In the genomic region with DNA sequence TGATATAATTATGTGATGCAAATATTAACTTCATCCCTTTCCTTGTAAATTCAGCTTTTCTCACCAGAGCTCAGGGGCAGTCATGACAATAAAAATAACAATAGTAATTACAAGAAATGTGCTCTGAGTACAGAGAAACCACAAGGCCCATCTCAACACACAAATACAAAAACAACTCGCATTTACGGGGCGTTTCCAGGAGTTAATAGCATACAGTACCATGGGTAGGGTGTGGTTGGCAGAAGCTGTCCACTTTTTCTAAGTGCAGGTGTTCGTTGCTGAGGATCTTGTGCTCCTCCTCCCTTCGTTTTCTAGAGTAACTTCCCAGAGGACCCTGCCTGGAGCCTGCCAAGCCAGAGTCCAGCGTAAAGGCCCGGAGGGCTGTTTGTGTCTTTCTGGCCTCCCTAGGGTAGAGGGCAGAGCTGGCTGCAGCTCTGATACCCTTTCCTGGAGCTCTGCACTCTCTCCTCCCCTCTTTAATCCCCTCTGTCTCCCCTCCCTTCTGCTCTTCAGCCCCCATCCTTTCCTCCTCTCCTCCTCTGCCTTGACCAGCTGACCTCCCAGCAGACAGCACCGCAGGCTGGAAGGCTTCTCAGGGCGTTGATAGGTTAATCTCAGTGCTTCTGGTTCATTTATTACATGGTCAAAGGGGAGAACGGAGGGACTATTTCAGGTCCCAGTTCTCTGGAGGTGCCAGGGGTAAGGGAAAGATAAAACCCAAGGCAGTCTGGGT, we compare ENCODE assay signal across 11 cellular contexts. TPM values are rescaled to one million over a fixed set of nuclear protein-coding genes. Genes with fewer than 3 reads are reported as not detected.
DNase-seq lines count a peak whose midpoint lies in the region; ATAC-seq, FAIRE-seq and TF ChIP-seq lines count a peak whose summit lies in the region.
"Had no signal": no experiment of that assay in that cellular context is flagged by ENCODE, and none has a peak within 500 bp of the region (broad histone marks: within the 10 kb centered on the region; RNA-seq: fewer than 3 reads in every experiment).

No MANE protein-coding gene starts in this region.

- no peak overlapping the region for H3K9ac ChIP-seq in HepG2 (ENCODE audit: insufficient read depth, low read depth, low read length)

- no peaks in the 10 kb centered on the region for H4K20me1 ChIP-seq in HepG2 (ENCODE audit: insufficient read depth, low read length)

- no peak for TF ChIP-seq EP300 in HepG2 (IDR thresholded peaks at IDR 0.05; ENCODE audit: low read depth in 2 of 2, low read length in 2 of 2)
- TF ChIP-seq EP300 in HepG2 (CRISPR knock-in tag; IDR thresholded peaks at IDR 0.05; ENCODE audit: borderline replicate concordance), result no peak

- H3K4me3 ChIP-seq in fibroblast of villous mesenchyme (ENCODE audit: low read depth, low read length) (no peak overlapping the region), upper lobe of right lung (no peak overlapping the region), HepG2 (replicated peaks in 1 of 3; ENCODE audit: insufficient read depth in 1 of 3, low read depth in 2 of 3, low read length in 3 of 3) (no peak overlapping the region)

- H3K27ac ChIP-seq in upper lobe of right lung, result no peak overlapping the region
- no peak overlapping the region for H3K27ac ChIP-seq in HepG2 (ENCODE audit: extremely low read length, insufficient read depth, low read length)

- H3K27ac Mint-ChIP-seq in activated CD4-positive, alpha-beta memory T cell treated with anti-CD3 and anti-CD28 coated beads, Interleukin-2, amount 10 ng/mL, durations not matched to agents 7 days and 5 days, result peak overlapping the region; percentile 0
- no peak overlapping the region for H3K27ac Mint-ChIP-seq in activated CD4-positive, alpha-beta memory T cell treated with anti-CD3 and anti-CD28 coated beads for 36 hours
- peak overlapping the region; percentile 54 to 79 (median 73) for H3K27ac Mint-ChIP-seq in nephron

- H3K36me3 ChIP-seq in upper lobe of right lung, result no peaks in the 10 kb centered on the region
- H3K36me3 ChIP-seq in HepG2 (replicated peaks in 1 of 2; ENCODE audit: control insufficient read depth in 1 of 2, insufficient read depth in 2 of 2, low read length in 2 of 2), result peaks cover 2 to 7% of the 10 kb centered on the region in 2 experiments; a peak in 2 of 5 replicates

- no peaks in the 10 kb centered on the region for H3K79me2 ChIP-seq in HepG2 (ENCODE audit: insufficient read depth, low read length)

- in situ Hi-C loops in HepG2 (cut with HindIII; ENCODE audit: extremely low pct_ligation_motif_present, low pct_unique_long_range_greater_than_20kb), result no loop called here

- no peak overlapping the region for H2AFZ ChIP-seq in HepG2 (ENCODE audit: low read length)

- H3K4me2 ChIP-seq in HepG2 (ENCODE audit: low read depth, low read length), result no peak overlapping the region

- H3K4me1 ChIP-seq in upper lobe of right lung, result peaks cover 22% of the 10 kb centered on the region
- H3K4me1 ChIP-seq in HepG2 (ENCODE audit: insufficient read depth, low read length), result peaks cover 56% of the 10 kb centered on the region

- TF ChIP-seq CTCF in fibroblast of villous mesenchyme (IDR thresholded peaks at IDR 0.05; ENCODE audit: insufficient read depth, low read depth, low read length) (no peak), nephron (IDR thresholded peaks at IDR 0.05; ENCODE audit: unreplicated experiment in 3 of 3) (no peak), upper lobe of right lung (IDR thresholded peaks at IDR 0.05) (no peak), HepG2 (CRISPR knock-in tag; IDR thresholded peaks at IDR 0.05) (no peak)

- H3K36me3 Mint-ChIP-seq in activated CD4-positive, alpha-beta memory T cell treated with anti-CD3 and anti-CD28 coated beads, Interleukin-2, amount 10 ng/mL, durations not matched to agents 7 days and 5 days (ENCODE audit: low read depth), result no peaks in the 10 kb centered on the region
- no peaks in the 10 kb centered on the region for H3K36me3 Mint-ChIP-seq in activated CD4-positive, alpha-beta memory T cell treated with anti-CD3 and anti-CD28 coated beads for 36 hours
- H3K36me3 Mint-ChIP-seq in nephron (ENCODE audit: low read depth), result no peaks in the 10 kb centered on the region

- CTCF ChIA-PET in activated CD4-positive, alpha-beta memory T cell treated with anti-CD3 and anti-CD28 coated beads, Interleukin-2, amount 10 ng/mL, durations not matched to agents 7 days and 5 days (lab: Charles Lee), result interaction anchor here (0.8 to 12.0 kb wide), 3 partner anchors 15 to 39 kb away, joined by 3 to 151 read pairs (median 5); a partner anchor contains a TSS
- CTCF ChIA-PET in activated CD4-positive, alpha-beta memory T cell treated with anti-CD3 and anti-CD28 coated beads for 36 hours (lab: Charles Lee), result interaction anchor here (1.2 to 10.7 kb wide), 4 partner anchors 9 to 21 kb away, joined by 3 to 172 read pairs (median 14); a partner anchor contains a TSS
- CTCF ChIA-PET in HepG2 (lab: Yijun Ruan, JAX; ENCODE audit: low intra/inter-chr PET ratio, low total read pairs), result no interaction called here

- peaks cover 24% of the 10 kb centered on the region for H3K4me1 Mint-ChIP-seq in activated CD4-positive, alpha-beta memory T cell treated with anti-CD3 and anti-CD28 coated beads, Interleukin-2, amount 10 ng/mL, durations not matched to agents 7 days and 5 days
- peaks cover 3% of the 10 kb centered on the region for H3K4me1 Mint-ChIP-seq in activated CD4-positive, alpha-beta memory T cell treated with anti-CD3 and anti-CD28 coated beads for 36 hours (ENCODE audit: low read depth)
- H3K4me1 Mint-ChIP-seq in nephron, result peaks cover 43% of the 10 kb centered on the region

- POLR2A ChIA-PET in activated CD4-positive, alpha-beta memory T cell treated with anti-CD3 and anti-CD28 coated beads, Interleukin-2, amount 10 ng/mL, durations not matched to agents 7 days and 5 days (lab: Charles Lee), result interaction anchor here (1.0 to 1.7 kb wide), 2 partner anchors 13 to 14 kb away, joined by 3 read pairs; no protein-coding TSS in a partner anchor
- POLR2A ChIA-PET in activated CD4-positive, alpha-beta memory T cell treated with anti-CD3 and anti-CD28 coated beads for 36 hours (lab: Charles Lee), result no interaction called here
- POLR2A ChIA-PET in HepG2 (lab: Yijun Ruan, JAX), result interaction anchor here (1.0 to 2.8 kb wide), 2 partner anchors 12 to 144 kb away, joined by 3 to 11 read pairs; a partner anchor contains a TSS

- H3K9me3 ChIP-seq in upper lobe of right lung, result no peaks in the 10 kb centered on the region
- H3K9me3 ChIP-seq in HepG2 (ENCODE audit: low read length), result no peaks in the 10 kb centered on the region

- intact Hi-C loops in activated CD4-positive, alpha-beta memory T cell treated with anti-CD3 and anti-CD28 coated beads for 36 hours (cut with micrococcal nuclease), result no loop called here
- intact Hi-C loops in upper lobe of right lung (cut with DNase I), result no loop called here
- intact Hi-C loops in HepG2 (cut with micrococcal nuclease; ENCODE audit: unreplicated experiment), result no loop called here

- ATAC-seq in upper lobe of right lung (no peak), HepG2 (no peak), GM19467 (IDR thresholded peaks at IDR 0.05; ENCODE audit: unreplicated experiment) (no peak)
- ATAC-seq: activated T-cell treated with anti-CD3 and anti-CD28 coated beads, Interleukin-2, amount 50 U/mL, for 4 hours had no signal

- no TSS peak for BruUV-seq in HepG2 (replicated peaks; lab: Mats Ljungman, UMichigan)

- WGBS in HepG2 (ENCODE audit: low lambda C conversion rate), result 74% methylated on average over 10 of the region's 10 CpGs

- no peak overlapping the region for H3K4me3 Mint-ChIP-seq in activated CD4-positive, alpha-beta memory T cell treated with anti-CD3 and anti-CD28 coated beads, Interleukin-2, amount 10 ng/mL, durations not matched to agents 7 days and 5 days
- H3K4me3 Mint-ChIP-seq in activated CD4-positive, alpha-beta memory T cell treated with anti-CD3 and anti-CD28 coated beads for 36 hours, result no peak overlapping the region
- H3K4me3 Mint-ChIP-seq in nephron, result no peak overlapping the region
- H3K4me3 Mint-ChIP-seq: activated T-cell treated with anti-CD3 and anti-CD28 coated beads, Interleukin-2, amount 50 U/mL, for 4 hours had no signal

- H3K9me3 Mint-ChIP-seq in activated CD4-positive, alpha-beta memory T cell treated with anti-CD3 and anti-CD28 coated beads, Interleukin-2, amount 10 ng/mL, durations not matched to agents 7 days and 5 days, result no peaks in the 10 kb centered on the region
- no peaks in the 10 kb centered on the region for H3K9me3 Mint-ChIP-seq in activated CD4-positive, alpha-beta memory T cell treated with anti-CD3 and anti-CD28 coated beads for 36 hours
- H3K9me3 Mint-ChIP-seq in nephron, result no peaks in the 10 kb centered on the region
- H3K9me3 Mint-ChIP-seq: activated T-cell treated with anti-CD3 and anti-CD28 coated beads, Interleukin-2, amount 50 U/mL, for 4 hours had no signal

- H3K27me3 ChIP-seq in upper lobe of right lung (no peaks in the 10 kb centered on the region), HepG2 (ENCODE audit: control insufficient read depth in 1 of 2, insufficient read depth in 2 of 2, low read length in 2 of 2) (no peaks in the 10 kb centered on the region)

- TF ChIP-seq RAD21 in HepG2 (CRISPR knock-in tag; IDR thresholded peaks at IDR 0.05), result no peak

- no peak for FAIRE-seq in HepG2 (lab: Jason Lieb, UNC)

- DNase-seq in activated CD4-positive, alpha-beta memory T cell treated with anti-CD3 and anti-CD28 coated beads, Interleukin-2, amount 10 ng/mL, durations not matched to agents 7 days and 5 days, result no peak
- no peak for DNase-seq in activated CD4-positive, alpha-beta memory T cell treated with anti-CD3 and anti-CD28 coated beads for 36 hours
- DNase-seq in fibroblast of villous mesenchyme (ENCODE audit: low read depth) (peak; percentile 60), upper lobe of right lung (peak; percentile 23), COLO668 (lab: John Stamatoyannopoulos, UW; ENCODE audit: unreplicated experiment) (no peak), HepG2 (ENCODE audit: low spot score) (no peak)
- DNase-seq: activated T-cell treated with anti-CD3 and anti-CD28 coated beads, Interleukin-2, amount 50 U/mL, for 4 hours had no signal

- H3K27me3 Mint-ChIP-seq in activated CD4-positive, alpha-beta memory T cell treated with anti-CD3 and anti-CD28 coated beads, Interleukin-2, amount 10 ng/mL, durations not matched to agents 7 days and 5 days, result peaks cover 3% of the 10 kb centered on the region
- H3K27me3 Mint-ChIP-seq in activated CD4-positive, alpha-beta memory T cell treated with anti-CD3 and anti-CD28 coated beads for 36 hours, result no peaks in the 10 kb centered on the region
- H3K27me3 Mint-ChIP-seq in nephron (ENCODE audit: low read depth), result no peaks in the 10 kb centered on the region

- TF ChIP-seq POLR2A in HepG2 (IDR thresholded peaks at IDR 0.05; ENCODE audit: insufficient read depth in 1 of 2, low read depth in 2 of 2, low read length in 2 of 2), result no peak

RNA-seq across cellular contexts. Expression of a gene that starts 11.4 kb away (rescaled TPM):
- under 1 TPM; 0.18 to 0.20 TPM for total RNA-seq in activated CD4-positive, alpha-beta memory T cell treated with anti-CD3 and anti-CD28 coated beads, Interleukin-2, amount 10 ng/mL, durations not matched to agents 7 days and 5 days
- under 1 TPM; 0.10 to 0.14 TPM for total RNA-seq in activated CD4-positive, alpha-beta memory T cell treated with anti-CD3 and anti-CD28 coated beads for 36 hours
- total RNA-seq in fibroblast of villous mesenchyme (0.32 TPM in 1 of 2 replicates, not detected in the other), upper lobe of right lung (27.6 TPM), HepG2 (2016; rRNA removed; fragmentation: Illumina TruSeq; extraction: Trizol) (2.0 and 6.1 TPM in 2 replicates)
- 0.44 and 0.61 TPM in 2 replicates for total RNA-seq in HepG2 (2016; cell fraction: cytosol; rRNA removed; fragmentation: Illumina TruSeq; extraction: Trizol; ENCODE audit: low read depth)
- 1.9 and 7.2 TPM in 2 replicates for total RNA-seq in HepG2 (2016; cell fraction: insoluble cytoplasmic fraction; rRNA removed; fragmentation: Illumina TruSeq; extraction: Trizol)
- 1.0 and 1.1 TPM in 2 replicates for total RNA-seq in HepG2 (2016; cell fraction: membrane; rRNA removed; fragmentation: Illumina TruSeq; extraction: Trizol)
- 5.8 and 8.3 TPM in 2 replicates for total RNA-seq in HepG2 (2016; cell fraction: nucleus; rRNA removed; fragmentation: Illumina TruSeq; extraction: Trizol)
- polyA plus RNA-seq in HepG2 (2011; rRNA removed), result 8.3 and 13.4 TPM in 2 replicates
- 8.0 and 10.3 TPM in 2 replicates for polyA plus RNA-seq in HepG2 (2011; cell fraction: cytosol; rRNA removed)
- polyA plus RNA-seq in HepG2 (2011; cell fraction: nucleus; rRNA removed), result 21.7 and 30.5 TPM in 2 replicates
- polyA plus RNA-seq in HepG2 (2012), result 14.2 and 15.4 TPM in 2 replicates
- polyA plus RNA-seq in HepG2 (2016; cell fraction: cytosol; fragmentation: Illumina TruSeq; extraction: Trizol; ENCODE audit: low read depth), result 0.33 and 0.36 TPM in 2 replicates
- polyA plus RNA-seq in HepG2 (2016; cell fraction: insoluble cytoplasmic fraction; fragmentation: Illumina TruSeq; extraction: Trizol; ENCODE audit: low read depth), result 1.4 and 2.1 TPM in 2 replicates
- polyA plus RNA-seq in HepG2 (2016; cell fraction: membrane; fragmentation: Illumina TruSeq; extraction: Trizol; ENCODE audit: low read depth), result 0.62 and 0.71 TPM in 2 replicates
- polyA plus RNA-seq in HepG2 (2016; cell fraction: nucleus; fragmentation: Illumina TruSeq; extraction: Trizol; ENCODE audit: insufficient read depth, low read depth), result 8.4 and 8.8 TPM in 2 replicates
- polyA minus RNA-seq in HepG2 (2011; rRNA and poly(A)+ RNA removed; ENCODE audit: low replicate concordance), result 1.2 and 22.3 TPM in 2 replicates
- 6.4 and 10.0 TPM in 2 replicates for polyA minus RNA-seq in HepG2 (2011; cell fraction: cytosol; rRNA and poly(A)+ RNA removed)
- 11.9 and 12.6 TPM in 2 replicates for polyA minus RNA-seq in HepG2 (2011; cell fraction: nucleus; rRNA and poly(A)+ RNA removed)
- total RNA-seq: A673 had no signal

RNA-seq across cellular contexts. Expression of a gene that starts 20.3 kb away (rescaled TPM):
- total RNA-seq in activated CD4-positive, alpha-beta memory T cell treated with anti-CD3 and anti-CD28 coated beads, Interleukin-2, amount 10 ng/mL, durations not matched to agents 7 days and 5 days, result 1 to 10 TPM; 2.3 to 2.5 TPM
- 1 to 10 TPM; 3.0 to 4.7 TPM for total RNA-seq in activated CD4-positive, alpha-beta memory T cell treated with anti-CD3 and anti-CD28 coated beads for 36 hours
- total RNA-seq in fibroblast of villous mesenchyme, result 0.64 and 1.3 TPM in 2 replicates
- 88.9 TPM for total RNA-seq in upper lobe of right lung
- total RNA-seq in HepG2 (2016; rRNA removed; fragmentation: Illumina TruSeq; extraction: Trizol), result 11.8 and 18.7 TPM in 2 replicates
- total RNA-seq in HepG2 (2016; cell fraction: cytosol; rRNA removed; fragmentation: Illumina TruSeq; extraction: Trizol; ENCODE audit: low read depth), result 4.4 and 4.6 TPM in 2 replicates
- total RNA-seq in HepG2 (2016; cell fraction: insoluble cytoplasmic fraction; rRNA removed; fragmentation: Illumina TruSeq; extraction: Trizol), result 13.2 and 20.1 TPM in 2 replicates
- 2.5 and 5.3 TPM in 2 replicates for total RNA-seq in HepG2 (2016; cell fraction: membrane; rRNA removed; fragmentation: Illumina TruSeq; extraction: Trizol)
- total RNA-seq in HepG2 (2016; cell fraction: nucleus; rRNA removed; fragmentation: Illumina TruSeq; extraction: Trizol), result 5.4 and 5.7 TPM in 2 replicates
- polyA plus RNA-seq in HepG2 (2011; rRNA removed), result 36.4 and 39.5 TPM in 2 replicates
- 53.0 and 54.8 TPM in 2 replicates for polyA plus RNA-seq in HepG2 (2011; cell fraction: cytosol; rRNA removed)
- polyA plus RNA-seq in HepG2 (2011; cell fraction: nucleus; rRNA removed), result 14.3 and 16.8 TPM in 2 replicates
- 10.9 and 12.3 TPM in 2 replicates for polyA plus RNA-seq in HepG2 (2012)
- polyA plus RNA-seq in HepG2 (2016; cell fraction: cytosol; fragmentation: Illumina TruSeq; extraction: Trizol; ENCODE audit: low read depth), result 3.3 and 4.0 TPM in 2 replicates
- polyA plus RNA-seq in HepG2 (2016; cell fraction: insoluble cytoplasmic fraction; fragmentation: Illumina TruSeq; extraction: Trizol; ENCODE audit: low read depth), result 17.1 and 18.1 TPM in 2 replicates
- polyA plus RNA-seq in HepG2 (2016; cell fraction: membrane; fragmentation: Illumina TruSeq; extraction: Trizol; ENCODE audit: low read depth), result 2.7 and 3.3 TPM in 2 replicates
- 6.6 and 10.5 TPM in 2 replicates for polyA plus RNA-seq in HepG2 (2016; cell fraction: nucleus; fragmentation: Illumina TruSeq; extraction: Trizol; ENCODE audit: insufficient read depth, low read depth)
- polyA minus RNA-seq in HepG2 (2011; rRNA and poly(A)+ RNA removed; ENCODE audit: low replicate concordance), result 7.0 and 8.2 TPM in 2 replicates
- polyA minus RNA-seq in HepG2 (2011; cell fraction: cytosol; rRNA and poly(A)+ RNA removed), result 4.5 and 5.4 TPM in 2 replicates
- polyA minus RNA-seq in HepG2 (2011; cell fraction: nucleus; rRNA and poly(A)+ RNA removed), result 4.5 and 4.6 TPM in 2 replicates
- total RNA-seq: A673, HT1080 had no signal

RNA-seq across cellular contexts. Expression of a gene that starts 21.9 kb away (rescaled TPM):
- 10 to 100 TPM; 73.8 to 75.0 TPM for total RNA-seq in activated CD4-positive, alpha-beta memory T cell treated with anti-CD3 and anti-CD28 coated beads, Interleukin-2, amount 10 ng/mL, durations not matched to agents 7 days and 5 days
- 10 to 100 TPM; 50.8 to 60.2 TPM for total RNA-seq in activated CD4-positive, alpha-beta memory T cell treated with anti-CD3 and anti-CD28 coated beads for 36 hours
- 75.7 and 82.5 TPM in 2 replicates for total RNA-seq in fibroblast of villous mesenchyme
- 94.6 TPM for total RNA-seq in upper lobe of right lung
- 15.3 and 27.0 TPM in 2 replicates for total RNA-seq in HepG2 (2016; rRNA removed; fragmentation: Illumina TruSeq; extraction: Trizol)
- 10.8 and 11.5 TPM in 2 replicates for total RNA-seq in HepG2 (2016; cell fraction: cytosol; rRNA removed; fragmentation: Illumina TruSeq; extraction: Trizol; ENCODE audit: low read depth)
- 10.9 and 25.7 TPM in 2 replicates for total RNA-seq in HepG2 (2016; cell fraction: insoluble cytoplasmic fraction; rRNA removed; fragmentation: Illumina TruSeq; extraction: Trizol)
- 11.3 and 12.4 TPM in 2 replicates for total RNA-seq in HepG2 (2016; cell fraction: membrane; rRNA removed; fragmentation: Illumina TruSeq; extraction: Trizol)
- 36.6 and 40.4 TPM in 2 replicates for total RNA-seq in HepG2 (2016; cell fraction: nucleus; rRNA removed; fragmentation: Illumina TruSeq; extraction: Trizol)
- 47.6 and 63.0 TPM in 2 replicates for polyA plus RNA-seq in HepG2 (2011; rRNA removed)
- polyA plus RNA-seq in HepG2 (2011; cell fraction: cytosol; rRNA removed), result 17.8 and 20.4 TPM in 2 replicates
- 441 and 512 TPM in 2 replicates for polyA plus RNA-seq in HepG2 (2011; cell fraction: nucleus; rRNA removed)
- polyA plus RNA-seq in HepG2 (2012), result 31.6 and 39.4 TPM in 2 replicates
- 3.2 and 3.7 TPM in 2 replicates for polyA plus RNA-seq in HepG2 (2016; cell fraction: cytosol; fragmentation: Illumina TruSeq; extraction: Trizol; ENCODE audit: low read depth)
- 9.4 and 12.9 TPM in 2 replicates for polyA plus RNA-seq in HepG2 (2016; cell fraction: insoluble cytoplasmic fraction; fragmentation: Illumina TruSeq; extraction: Trizol; ENCODE audit: low read depth)
- 6.4 and 6.7 TPM in 2 replicates for polyA plus RNA-seq in HepG2 (2016; cell fraction: membrane; fragmentation: Illumina TruSeq; extraction: Trizol; ENCODE audit: low read depth)
- polyA plus RNA-seq in HepG2 (2016; cell fraction: nucleus; fragmentation: Illumina TruSeq; extraction: Trizol; ENCODE audit: insufficient read depth, low read depth), result 96.6 and 101 TPM in 2 replicates
- 50.0 and 58.0 TPM in 2 replicates for polyA minus RNA-seq in HepG2 (2011; rRNA and poly(A)+ RNA removed; ENCODE audit: low replicate concordance)
- polyA minus RNA-seq in HepG2 (2011; cell fraction: cytosol; rRNA and poly(A)+ RNA removed), result 15.2 and 15.4 TPM in 2 replicates
- 97.0 and 102 TPM in 2 replicates for polyA minus RNA-seq in HepG2 (2011; cell fraction: nucleus; rRNA and poly(A)+ RNA removed)

RNA-seq across cellular contexts. Expression of a gene that starts 23.0 kb away (rescaled TPM):
- total RNA-seq in activated CD4-positive, alpha-beta memory T cell treated with anti-CD3 and anti-CD28 coated beads, Interleukin-2, amount 10 ng/mL, durations not matched to agents 7 days and 5 days, result 10 to 100 TPM; 22.6 to 23.6 TPM
- 10 to 100 TPM; 19.7 to 20.5 TPM for total RNA-seq in activated CD4-positive, alpha-beta memory T cell treated with anti-CD3 and anti-CD28 coated beads for 36 hours
- total RNA-seq in fibroblast of villous mesenchyme, result 3.5 and 6.1 TPM in 2 replicates
- 6.8 TPM for total RNA-seq in upper lobe of right lung
- total RNA-seq in HepG2 (2016; rRNA removed; fragmentation: Illumina TruSeq; extraction: Trizol), result 4.5 and 5.2 TPM in 2 replicates
- 6.6 and 9.4 TPM in 2 replicates for total RNA-seq in HepG2 (2016; cell fraction: cytosol; rRNA removed; fragmentation: Illumina TruSeq; extraction: Trizol; ENCODE audit: low read depth)
- 4.7 TPM in 2 replicates for total RNA-seq in HepG2 (2016; cell fraction: insoluble cytoplasmic fraction; rRNA removed; fragmentation: Illumina TruSeq; extraction: Trizol)
- 8.8 and 9.5 TPM in 2 replicates for total RNA-seq in HepG2 (2016; cell fraction: membrane; rRNA removed; fragmentation: Illumina TruSeq; extraction: Trizol)
- 5.2 and 5.7 TPM in 2 replicates for total RNA-seq in HepG2 (2016; cell fraction: nucleus; rRNA removed; fragmentation: Illumina TruSeq; extraction: Trizol)
- 8.8 and 12.6 TPM in 2 replicates for polyA plus RNA-seq in HepG2 (2011; rRNA removed)
- 5.8 and 6.9 TPM in 2 replicates for polyA plus RNA-seq in HepG2 (2011; cell fraction: cytosol; rRNA removed)
- 20.4 and 21.4 TPM in 2 replicates for polyA plus RNA-seq in HepG2 (2011; cell fraction: nucleus; rRNA removed)
- 6.3 and 8.7 TPM in 2 replicates for polyA plus RNA-seq in HepG2 (2012)
- polyA plus RNA-seq in HepG2 (2016; cell fraction: cytosol; fragmentation: Illumina TruSeq; extraction: Trizol; ENCODE audit: low read depth), result 4.0 and 5.7 TPM in 2 replicates
- 4.4 and 4.9 TPM in 2 replicates for polyA plus RNA-seq in HepG2 (2016; cell fraction: insoluble cytoplasmic fraction; fragmentation: Illumina TruSeq; extraction: Trizol; ENCODE audit: low read depth)
- polyA plus RNA-seq in HepG2 (2016; cell fraction: membrane; fragmentation: Illumina TruSeq; extraction: Trizol; ENCODE audit: low read depth), result 5.7 and 8.0 TPM in 2 replicates
- polyA plus RNA-seq in HepG2 (2016; cell fraction: nucleus; fragmentation: Illumina TruSeq; extraction: Trizol; ENCODE audit: insufficient read depth, low read depth), result 11.1 and 11.4 TPM in 2 replicates
- 6.1 and 6.8 TPM in 2 replicates for polyA minus RNA-seq in HepG2 (2011; rRNA and poly(A)+ RNA removed; ENCODE audit: low replicate concordance)
- 3.0 and 4.6 TPM in 2 replicates for polyA minus RNA-seq in HepG2 (2011; cell fraction: cytosol; rRNA and poly(A)+ RNA removed)
- 17.4 and 17.6 TPM in 2 replicates for polyA minus RNA-seq in HepG2 (2011; cell fraction: nucleus; rRNA and poly(A)+ RNA removed)

RNA-seq across cellular contexts. Expression of a gene that starts 23.7 kb away (rescaled TPM):
- 100 to 1,000 TPM in 1 of 2 experiments, 10 to 100 TPM in 1; 90.4 to 100 TPM for total RNA-seq in activated CD4-positive, alpha-beta memory T cell treated with anti-CD3 and anti-CD28 coated beads, Interleukin-2, amount 10 ng/mL, durations not matched to agents 7 days and 5 days
- 10 to 100 TPM; 92.8 to 99.8 TPM for total RNA-seq in activated CD4-positive, alpha-beta memory T cell treated with anti-CD3 and anti-CD28 coated beads for 36 hours
- total RNA-seq in fibroblast of villous mesenchyme (69.9 and 70.0 TPM in 2 replicates), upper lobe of right lung (71.4 TPM), HepG2 (2016; rRNA removed; fragmentation: Illumina TruSeq; extraction: Trizol) (46.9 and 59.1 TPM in 2 replicates)
- 21.1 and 21.7 TPM in 2 replicates for total RNA-seq in HepG2 (2016; cell fraction: cytosol; rRNA removed; fragmentation: Illumina TruSeq; extraction: Trizol; ENCODE audit: low read depth)
- 42.9 and 60.4 TPM in 2 replicates for total RNA-seq in HepG2 (2016; cell fraction: insoluble cytoplasmic fraction; rRNA removed; fragmentation: Illumina TruSeq; extraction: Trizol)
- total RNA-seq in HepG2 (2016; cell fraction: membrane; rRNA removed; fragmentation: Illumina TruSeq; extraction: Trizol), result 58.0 and 59.4 TPM in 2 replicates
- 36.8 and 40.5 TPM in 2 replicates for total RNA-seq in HepG2 (2016; cell fraction: nucleus; rRNA removed; fragmentation: Illumina TruSeq; extraction: Trizol)
- 66.1 and 67.1 TPM in 2 replicates for polyA plus RNA-seq in HepG2 (2011; rRNA removed)
- polyA plus RNA-seq in HepG2 (2011; cell fraction: cytosol; rRNA removed), result 48.2 and 60.5 TPM in 2 replicates
- 163 and 192 TPM in 2 replicates for polyA plus RNA-seq in HepG2 (2011; cell fraction: nucleus; rRNA removed)
- 45.8 and 59.1 TPM in 2 replicates for polyA plus RNA-seq in HepG2 (2012)
- polyA plus RNA-seq in HepG2 (2016; cell fraction: cytosol; fragmentation: Illumina TruSeq; extraction: Trizol; ENCODE audit: low read depth), result 15.5 and 16.5 TPM in 2 replicates
- polyA plus RNA-seq in HepG2 (2016; cell fraction: insoluble cytoplasmic fraction; fragmentation: Illumina TruSeq; extraction: Trizol; ENCODE audit: low read depth), result 43.9 and 49.5 TPM in 2 replicates
- polyA plus RNA-seq in HepG2 (2016; cell fraction: membrane; fragmentation: Illumina TruSeq; extraction: Trizol; ENCODE audit: low read depth), result 45.8 and 47.0 TPM in 2 replicates
- polyA plus RNA-seq in HepG2 (2016; cell fraction: nucleus; fragmentation: Illumina TruSeq; extraction: Trizol; ENCODE audit: insufficient read depth, low read depth), result 76.0 and 87.9 TPM in 2 replicates
- polyA minus RNA-seq in HepG2 (2011; rRNA and poly(A)+ RNA removed; ENCODE audit: low replicate concordance), result 109 and 119 TPM in 2 replicates
- 30.5 and 32.0 TPM in 2 replicates for polyA minus RNA-seq in HepG2 (2011; cell fraction: cytosol; rRNA and poly(A)+ RNA removed)
- polyA minus RNA-seq in HepG2 (2011; cell fraction: nucleus; rRNA and poly(A)+ RNA removed), result 42.9 and 47.1 TPM in 2 replicates

Comparison
In these comparisons a context has a peak if more than half of its experiments do, and no peak if none do; other contexts are left out.
1. DNase-seq: peak in fibroblast of villous mesenchyme (single experiment) and upper lobe of right lung (single experiment); none in activated CD4-positive, alpha-beta memory T cell treated with anti-CD3 and anti-CD28 coated beads, Interleukin-2, amount 10 ng/mL, durations not matched to agents 7 days and 5 days (single experiment), activated CD4-positive, alpha-beta memory T cell treated with anti-CD3 and anti-CD28 coated beads for 36 hours (single experiment), COLO668 (single experiment) and HepG2 (single experiment).